In genomic region chr7:151062399-151063211, GRCh38 we compare ENCODE assay signal across 1 cellular context.
TF ChIP-seq lines count a peak whose summit lies in the region.

No MANE protein-coding gene starts in this region.

TF ChIP-seq in HepG2, 621 proteins besides CTCF, POLR2A, EP300 and RAD21 (continued from another document and continues in another):
- TF ChIP-seq, protein P1, sequence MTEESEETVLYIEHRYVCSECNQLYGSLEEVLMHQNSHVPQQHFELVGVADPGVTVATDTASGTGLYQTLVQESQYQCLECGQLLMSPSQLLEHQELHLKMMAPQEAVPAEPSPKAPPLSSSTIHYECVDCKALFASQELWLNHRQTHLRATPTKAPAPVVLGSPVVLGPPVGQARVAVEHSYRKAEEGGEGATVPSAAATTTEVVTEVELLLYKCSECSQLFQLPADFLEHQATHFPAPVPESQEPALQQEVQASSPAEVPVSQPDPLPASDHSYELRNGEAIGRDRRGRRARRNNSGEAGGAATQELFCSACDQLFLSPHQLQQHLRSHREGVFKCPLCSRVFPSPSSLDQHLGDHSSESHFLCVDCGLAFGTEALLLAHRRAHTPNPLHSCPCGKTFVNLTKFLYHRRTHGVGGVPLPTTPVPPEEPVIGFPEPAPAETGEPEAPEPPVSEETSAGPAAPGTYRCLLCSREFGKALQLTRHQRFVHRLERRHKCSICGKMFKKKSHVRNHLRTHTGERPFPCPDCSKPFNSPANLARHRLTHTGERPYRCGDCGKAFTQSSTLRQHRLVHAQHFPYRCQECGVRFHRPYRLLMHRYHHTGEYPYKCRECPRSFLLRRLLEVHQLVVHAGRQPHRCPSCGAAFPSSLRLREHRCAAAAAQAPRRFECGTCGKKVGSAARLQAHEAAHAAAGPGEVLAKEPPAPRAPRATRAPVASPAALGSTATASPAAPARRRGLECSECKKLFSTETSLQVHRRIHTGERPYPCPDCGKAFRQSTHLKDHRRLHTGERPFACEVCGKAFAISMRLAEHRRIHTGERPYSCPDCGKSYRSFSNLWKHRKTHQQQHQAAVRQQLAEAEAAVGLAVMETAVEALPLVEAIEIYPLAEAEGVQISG (CRISPR knock-in tag; IDR thresholded peaks at IDR 0.05), result peak; percentile 14; the same call in 1 of the 2 replicates
- TF ChIP-seq RFX5 (IDR thresholded peaks at IDR 0.05; ENCODE audit: low read depth, low read length) (no peak), POLR2G (IDR thresholded peaks at IDR 0.05; ENCODE audit: low read depth, low read length) (peak; percentile 80), SP5 (CRISPR knock-in tag; IDR thresholded peaks at IDR 0.05; ENCODE audit: borderline replicate concordance, low read depth) (no peak), IRX3 (CRISPR knock-in tag; IDR thresholded peaks at IDR 0.05; ENCODE audit: borderline replicate concordance, low read depth) (no peak), MAF1 (CRISPR knock-in tag; IDR thresholded peaks at IDR 0.05; ENCODE audit: borderline replicate concordance) (no peak), MAFF (IDR thresholded peaks at IDR 0.05; ENCODE audit: low read depth, low read length) (no peak), STAG1 (CRISPR knock-in tag; IDR thresholded peaks at IDR 0.05) (no peak), HOXA3 (CRISPR knock-in tag; IDR thresholded peaks at IDR 0.05) (peak; percentile 42; the same call in 1 of the 2 replicates), ZNF777 (CRISPR knock-in tag; IDR thresholded peaks at IDR 0.05) (no peak), SP1 (IDR thresholded peaks at IDR 0.05) (no peak), SP1 (CRISPR knock-in tag; IDR thresholded peaks at IDR 0.05) (peak; percentile 92), NFKBIZ (CRISPR knock-in tag; IDR thresholded peaks at IDR 0.05) (0 out of 2 replicates have a peak, but pooled peaks have one; percentile 37), ZNF510 (CRISPR knock-in tag; IDR thresholded peaks at IDR 0.05; ENCODE audit: low read depth) (no peak), ZFP1 (CRISPR knock-in tag; IDR thresholded peaks at IDR 0.05) (0 out of 2 replicates have a peak, but pooled peaks have one; percentile 33), ZBTB8A (CRISPR knock-in tag; IDR thresholded peaks at IDR 0.05; ENCODE audit: borderline replicate concordance, low read depth) (no peak), FOXJ3 (CRISPR knock-in tag; IDR thresholded peaks at IDR 0.05; ENCODE audit: borderline replicate concordance) (peak; percentile 20; the same call in 1 of the 2 replicates), ZNF670 (CRISPR knock-in tag; IDR thresholded peaks at IDR 0.05; ENCODE audit: borderline replicate concordance) (no peak), ONECUT2 (CRISPR knock-in tag; IDR thresholded peaks at IDR 0.05) (no peak), ZNF839 (CRISPR knock-in tag; IDR thresholded peaks at IDR 0.05; ENCODE audit: borderline replicate concordance) (no peak), ZNF614 (CRISPR knock-in tag; IDR thresholded peaks at IDR 0.05; ENCODE audit: borderline replicate concordance) (no peak), ZNF354B (CRISPR knock-in tag; IDR thresholded peaks at IDR 0.05) (no peak), ZNF644 (CRISPR knock-in tag; IDR thresholded peaks at IDR 0.05; ENCODE audit: low read depth) (no peak), ZNF598 (CRISPR knock-in tag; IDR thresholded peaks at IDR 0.05; ENCODE audit: borderline replicate concordance) (no peak), DR1 (CRISPR knock-in tag; IDR thresholded peaks at IDR 0.05) (no peak), ZNF263 (CRISPR knock-in tag; IDR thresholded peaks at IDR 0.05) (no peak), ZBED4 (CRISPR knock-in tag; IDR thresholded peaks at IDR 0.05; ENCODE audit: borderline replicate concordance) (no peak), NR3C1 (CRISPR knock-in tag; IDR thresholded peaks at IDR 0.05) (no peak), KLF15 (CRISPR knock-in tag; IDR thresholded peaks at IDR 0.05; ENCODE audit: borderline replicate concordance) (no peak), ZNF501 (CRISPR knock-in tag; IDR thresholded peaks at IDR 0.05) (no peak), ATF1 (CRISPR knock-in tag; IDR thresholded peaks at IDR 0.05) (no peak), SRY (CRISPR knock-in tag; IDR thresholded peaks at IDR 0.05) (peak; percentile 46; the same call in 1 of the 2 replicates), KMT2B (CRISPR knock-in tag; IDR thresholded peaks at IDR 0.05) (no peak), ZNF382 (CRISPR knock-in tag; IDR thresholded peaks at IDR 0.05; ENCODE audit: borderline replicate concordance) (no peak), ZNF549 (CRISPR knock-in tag; IDR thresholded peaks at IDR 0.05) (no peak)
- TF ChIP-seq, protein P2, sequence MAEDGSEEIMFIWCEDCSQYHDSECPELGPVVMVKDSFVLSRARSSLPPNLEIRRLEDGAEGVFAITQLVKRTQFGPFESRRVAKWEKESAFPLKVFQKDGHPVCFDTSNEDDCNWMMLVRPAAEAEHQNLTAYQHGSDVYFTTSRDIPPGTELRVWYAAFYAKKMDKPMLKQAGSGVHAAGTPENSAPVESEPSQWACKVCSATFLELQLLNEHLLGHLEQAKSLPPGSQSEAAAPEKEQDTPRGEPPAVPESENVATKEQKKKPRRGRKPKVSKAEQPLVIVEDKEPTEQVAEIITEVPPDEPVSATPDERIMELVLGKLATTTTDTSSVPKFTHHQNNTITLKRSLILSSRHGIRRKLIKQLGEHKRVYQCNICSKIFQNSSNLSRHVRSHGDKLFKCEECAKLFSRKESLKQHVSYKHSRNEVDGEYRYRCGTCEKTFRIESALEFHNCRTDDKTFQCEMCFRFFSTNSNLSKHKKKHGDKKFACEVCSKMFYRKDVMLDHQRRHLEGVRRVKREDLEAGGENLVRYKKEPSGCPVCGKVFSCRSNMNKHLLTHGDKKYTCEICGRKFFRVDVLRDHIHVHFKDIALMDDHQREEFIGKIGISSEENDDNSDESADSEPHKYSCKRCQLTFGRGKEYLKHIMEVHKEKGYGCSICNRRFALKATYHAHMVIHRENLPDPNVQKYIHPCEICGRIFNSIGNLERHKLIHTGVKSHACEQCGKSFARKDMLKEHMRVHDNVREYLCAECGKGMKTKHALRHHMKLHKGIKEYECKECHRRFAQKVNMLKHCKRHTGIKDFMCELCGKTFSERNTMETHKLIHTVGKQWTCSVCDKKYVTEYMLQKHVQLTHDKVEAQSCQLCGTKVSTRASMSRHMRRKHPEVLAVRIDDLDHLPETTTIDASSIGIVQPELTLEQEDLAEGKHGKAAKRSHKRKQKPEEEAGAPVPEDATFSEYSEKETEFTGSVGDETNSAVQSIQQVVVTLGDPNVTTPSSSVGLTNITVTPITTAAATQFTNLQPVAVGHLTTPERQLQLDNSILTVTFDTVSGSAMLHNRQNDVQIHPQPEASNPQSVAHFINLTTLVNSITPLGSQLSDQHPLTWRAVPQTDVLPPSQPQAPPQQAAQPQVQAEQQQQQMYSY (CRISPR knock-in tag; IDR thresholded peaks at IDR 0.05), result 0 out of 2 replicates have a peak, but pooled peaks have one; percentile 42
- TF ChIP-seq, protein P3, sequence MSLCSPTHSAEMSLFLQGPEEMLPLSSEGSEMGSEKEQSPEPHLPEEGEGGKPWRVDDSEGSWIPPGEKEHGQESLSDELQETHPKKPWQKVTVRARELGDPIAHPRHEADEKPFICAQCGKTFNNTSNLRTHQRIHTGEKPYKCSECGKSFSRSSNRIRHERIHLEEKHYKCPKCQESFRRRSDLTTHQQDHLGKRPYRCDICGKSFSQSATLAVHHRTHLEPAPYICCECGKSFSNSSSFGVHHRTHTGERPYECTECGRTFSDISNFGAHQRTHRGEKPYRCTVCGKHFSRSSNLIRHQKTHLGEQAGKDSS (CRISPR knock-in tag; IDR thresholded peaks at IDR 0.05; ENCODE audit: borderline replicate concordance, low read depth), result no peak
- TF ChIP-seq, protein P4, sequence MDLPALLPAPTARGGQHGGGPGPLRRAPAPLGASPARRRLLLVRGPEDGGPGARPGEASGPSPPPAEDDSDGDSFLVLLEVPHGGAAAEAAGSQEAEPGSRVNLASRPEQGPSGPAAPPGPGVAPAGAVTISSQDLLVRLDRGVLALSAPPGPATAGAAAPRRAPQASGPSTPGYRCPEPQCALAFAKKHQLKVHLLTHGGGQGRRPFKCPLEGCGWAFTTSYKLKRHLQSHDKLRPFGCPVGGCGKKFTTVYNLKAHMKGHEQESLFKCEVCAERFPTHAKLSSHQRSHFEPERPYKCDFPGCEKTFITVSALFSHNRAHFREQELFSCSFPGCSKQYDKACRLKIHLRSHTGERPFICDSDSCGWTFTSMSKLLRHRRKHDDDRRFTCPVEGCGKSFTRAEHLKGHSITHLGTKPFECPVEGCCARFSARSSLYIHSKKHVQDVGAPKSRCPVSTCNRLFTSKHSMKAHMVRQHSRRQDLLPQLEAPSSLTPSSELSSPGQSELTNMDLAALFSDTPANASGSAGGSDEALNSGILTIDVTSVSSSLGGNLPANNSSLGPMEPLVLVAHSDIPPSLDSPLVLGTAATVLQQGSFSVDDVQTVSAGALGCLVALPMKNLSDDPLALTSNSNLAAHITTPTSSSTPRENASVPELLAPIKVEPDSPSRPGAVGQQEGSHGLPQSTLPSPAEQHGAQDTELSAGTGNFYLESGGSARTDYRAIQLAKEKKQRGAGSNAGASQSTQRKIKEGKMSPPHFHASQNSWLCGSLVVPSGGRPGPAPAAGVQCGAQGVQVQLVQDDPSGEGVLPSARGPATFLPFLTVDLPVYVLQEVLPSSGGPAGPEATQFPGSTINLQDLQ (CRISPR knock-in tag; IDR thresholded peaks at IDR 0.05), result no peak
- TF ChIP-seq, protein P5, sequence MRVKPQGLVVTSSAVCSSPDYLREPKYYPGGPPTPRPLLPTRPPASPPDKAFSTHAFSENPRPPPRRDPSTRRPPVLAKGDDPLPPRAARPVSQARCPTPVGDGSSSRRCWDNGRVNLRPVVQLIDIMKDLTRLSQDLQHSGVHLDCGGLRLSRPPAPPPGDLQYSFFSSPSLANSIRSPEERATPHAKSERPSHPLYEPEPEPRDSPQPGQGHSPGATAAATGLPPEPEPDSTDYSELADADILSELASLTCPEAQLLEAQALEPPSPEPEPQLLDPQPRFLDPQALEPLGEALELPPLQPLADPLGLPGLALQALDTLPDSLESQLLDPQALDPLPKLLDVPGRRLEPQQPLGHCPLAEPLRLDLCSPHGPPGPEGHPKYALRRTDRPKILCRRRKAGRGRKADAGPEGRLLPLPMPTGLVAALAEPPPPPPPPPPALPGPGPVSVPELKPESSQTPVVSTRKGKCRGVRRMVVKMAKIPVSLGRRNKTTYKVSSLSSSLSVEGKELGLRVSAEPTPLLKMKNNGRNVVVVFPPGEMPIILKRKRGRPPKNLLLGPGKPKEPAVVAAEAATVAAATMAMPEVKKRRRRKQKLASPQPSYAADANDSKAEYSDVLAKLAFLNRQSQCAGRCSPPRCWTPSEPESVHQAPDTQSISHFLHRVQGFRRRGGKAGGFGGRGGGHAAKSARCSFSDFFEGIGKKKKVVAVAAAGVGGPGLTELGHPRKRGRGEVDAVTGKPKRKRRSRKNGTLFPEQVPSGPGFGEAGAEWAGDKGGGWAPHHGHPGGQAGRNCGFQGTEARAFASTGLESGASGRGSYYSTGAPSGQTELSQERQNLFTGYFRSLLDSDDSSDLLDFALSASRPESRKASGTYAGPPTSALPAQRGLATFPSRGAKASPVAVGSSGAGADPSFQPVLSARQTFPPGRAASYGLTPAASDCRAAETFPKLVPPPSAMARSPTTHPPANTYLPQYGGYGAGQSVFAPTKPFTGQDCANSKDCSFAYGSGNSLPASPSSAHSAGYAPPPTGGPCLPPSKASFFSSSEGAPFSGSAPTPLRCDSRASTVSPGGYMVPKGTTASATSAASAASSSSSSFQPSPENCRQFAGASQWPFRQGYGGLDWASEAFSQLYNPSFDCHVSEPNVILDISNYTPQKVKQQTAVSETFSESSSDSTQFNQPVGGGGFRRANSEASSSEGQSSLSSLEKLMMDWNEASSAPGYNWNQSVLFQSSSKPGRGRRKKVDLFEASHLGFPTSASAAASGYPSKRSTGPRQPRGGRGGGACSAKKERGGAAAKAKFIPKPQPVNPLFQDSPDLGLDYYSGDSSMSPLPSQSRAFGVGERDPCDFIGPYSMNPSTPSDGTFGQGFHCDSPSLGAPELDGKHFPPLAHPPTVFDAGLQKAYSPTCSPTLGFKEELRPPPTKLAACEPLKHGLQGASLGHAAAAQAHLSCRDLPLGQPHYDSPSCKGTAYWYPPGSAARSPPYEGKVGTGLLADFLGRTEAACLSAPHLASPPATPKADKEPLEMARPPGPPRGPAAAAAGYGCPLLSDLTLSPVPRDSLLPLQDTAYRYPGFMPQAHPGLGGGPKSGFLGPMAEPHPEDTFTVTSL (CRISPR knock-in tag; IDR thresholded peaks at IDR 0.05; ENCODE audit: borderline replicate concordance), result no peak
- TF ChIP-seq, protein P6, sequence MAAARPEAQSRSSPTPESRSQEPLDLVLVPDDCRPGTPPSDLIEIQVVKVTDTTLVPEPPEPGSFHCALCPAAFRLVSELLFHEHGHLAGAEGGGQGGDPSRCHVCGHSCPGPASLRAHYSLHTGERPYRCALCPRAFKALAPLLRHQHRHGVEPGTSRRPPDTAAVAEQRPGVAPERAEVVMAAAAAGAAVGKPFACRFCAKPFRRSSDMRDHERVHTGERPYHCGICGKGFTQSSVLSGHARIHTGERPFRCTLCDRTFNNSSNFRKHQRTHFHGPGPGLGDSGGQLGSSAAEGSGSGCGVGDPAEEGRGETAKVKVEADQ (CRISPR knock-in tag; IDR thresholded peaks at IDR 0.05; ENCODE audit: borderline replicate concordance), result peak; percentile 69; the same call in 1 of the 2 replicates
- TF ChIP-seq, protein P7, sequence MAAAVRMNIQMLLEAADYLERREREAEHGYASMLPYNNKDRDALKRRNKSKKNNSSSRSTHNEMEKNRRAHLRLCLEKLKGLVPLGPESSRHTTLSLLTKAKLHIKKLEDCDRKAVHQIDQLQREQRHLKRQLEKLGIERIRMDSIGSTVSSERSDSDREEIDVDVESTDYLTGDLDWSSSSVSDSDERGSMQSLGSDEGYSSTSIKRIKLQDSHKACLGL (CRISPR knock-in tag; IDR thresholded peaks at IDR 0.05), result no peak; the same call in 1 of the 2 replicates
